22 cellular contexts compared by ENCODE assay signal in genomic region chr20:56003966-56004365, GRCh38. TPM values are rescaled to one million over a fixed set of nuclear protein-coding genes. Genes with fewer than 3 reads are reported as not detected.
DNase-seq lines count a peak whose midpoint lies in the region; ATAC-seq and TF ChIP-seq lines count a peak whose summit lies in the region.
"Had no signal": no experiment of that assay in that cellular context is flagged by ENCODE, and none has a peak within 500 bp of the region (broad histone marks: within the 10 kb centered on the region; RNA-seq: fewer than 3 reads in every experiment).

No MANE protein-coding gene starts in this region.

- TF ChIP-seq POLR2A in upper lobe of left lung (IDR thresholded peaks at IDR 0.05), result no peak

- no peak for TF ChIP-seq EP300 in upper lobe of left lung (IDR thresholded peaks at IDR 0.05)

- no peak overlapping the region for H3K9ac ChIP-seq in endodermal cell (ENCODE audit: extremely low read depth, low read length, poor library complexity, severe bottlenecking)

- intact Hi-C loops in lower lobe of right lung (cut with DNase I), result no loop called here
- intact Hi-C loops in activated CD4-positive, alpha-beta T cell treated with anti-CD3 and anti-CD28 coated beads, Interleukin-2, amount 10 ng/mL, durations not matched to agents 24 days and 14 days (cut with micrococcal nuclease), result no loop called here

- no peak overlapping the region for H3K27ac Mint-ChIP-seq in endodermal cell
- no peak overlapping the region for H3K27ac Mint-ChIP-seq in activated CD4-positive, alpha-beta T cell treated with anti-CD3 and anti-CD28 coated beads, Interleukin-2, amount 10 ng/mL, durations not matched to agents 24 days and 14 days
- H3K27ac Mint-ChIP-seq: activated T-helper 2 cell treated with anti-CD3 and anti-CD28 coated beads, Interferon-gamma antibody, Interleukin-2, Interleukin-4, amounts not matched to agents 10 μg/mL and 5 μg/mL and 100 μg/mL, durations not matched to agents 14 hours and 24 hours and 36 hours; CD14-positive monocyte; T-cell; WTC11 had no signal

- H3K4me1 ChIP-seq in endodermal cell (ENCODE audit: control insufficient read depth, insufficient read depth, low read length) (no peaks in the 10 kb centered on the region), lower lobe of right lung (peaks cover 8% of the 10 kb centered on the region), upper lobe of left lung (peaks cover 0 to 30% (median 18%) of the 10 kb centered on the region in 4 donors)
- H3K4me1 ChIP-seq: colonic mucosa had no signal

- DNase-seq in NCI-H146 (lab: John Stamatoyannopoulos, UW) (peak; percentile 16), NCI-H146 treated with DMSO at 0.1 percent for 48 hours (lab: John Stamatoyannopoulos, UW; ENCODE audit: unreplicated experiment) (no peak), endodermal cell (peak; percentile 85), lower lobe of right lung (peak; percentile 53), upper lobe of left lung (peak in 1 of 2 donors; percentile 91), activated gamma-delta T cell (lab: John Stamatoyannopoulos, UW) (no peak), iPS-NIHi7 (ENCODE audit: extremely low spot score) (no peak)
- DNase-seq in activated CD4-positive, alpha-beta T cell treated with anti-CD3 and anti-CD28 coated beads, Interleukin-2, amount 10 ng/mL, durations not matched to agents 24 days and 14 days, result no peak
- DNase-seq: 8988T; colonic mucosa; DMS79; erythroblast; kidney glomerular epithelial cell; NCI-H2081; NCI-H526 treated with DMSO at 0.1 percent for 48 hours; stimulated activated CD4-positive, alpha-beta T cell treated with anti-CD3 and anti-CD28 coated beads, Interleukin-1b, Interleukin-23, amount 100 ng/mL, for 48 hours; T-cell had no signal

- H3K36me3 ChIP-seq in endodermal cell (ENCODE audit: control insufficient read depth, insufficient read depth, low read length) (no peaks in the 10 kb centered on the region), lower lobe of right lung (no peaks in the 10 kb centered on the region), upper lobe of left lung (no peaks in the 10 kb centered on the region)
- H3K36me3 ChIP-seq: colonic mucosa had no signal

- H3K4me3 Mint-ChIP-seq in endodermal cell, result no peak overlapping the region
- H3K4me3 Mint-ChIP-seq in activated CD4-positive, alpha-beta T cell treated with anti-CD3 and anti-CD28 coated beads, Interleukin-2, amount 10 ng/mL, durations not matched to agents 24 days and 14 days, result no peak overlapping the region
- H3K4me3 Mint-ChIP-seq: T-cell, WTC11 had no signal

- peaks cover 1% of the 10 kb centered on the region for H3K27me3 Mint-ChIP-seq in endodermal cell (ENCODE audit: insufficient read depth)
- peaks cover 10% of the 10 kb centered on the region for H3K27me3 Mint-ChIP-seq in activated CD4-positive, alpha-beta T cell treated with anti-CD3 and anti-CD28 coated beads, Interleukin-2, amount 10 ng/mL, durations not matched to agents 24 days and 14 days

- peaks cover 79% of the 10 kb centered on the region for H3K9me3 Mint-ChIP-seq in endodermal cell
- H3K9me3 Mint-ChIP-seq in activated CD4-positive, alpha-beta T cell treated with anti-CD3 and anti-CD28 coated beads, Interleukin-2, amount 10 ng/mL, durations not matched to agents 24 days and 14 days, result peaks cover 12% of the 10 kb centered on the region

- WGBS in endodermal cell (ENCODE audit: insufficient coverage in 1 of 2, insufficient read length in 1 of 2), 2 experiments, result 86 to 94% methylated on average over 29 to 45 of the region's 45 CpGs
- 10 to 13% methylated on average over 2 to 27 of the region's 45 CpGs for WGBS in upper lobe of left lung, 2 donors

- H3K4me1 Mint-ChIP-seq in endodermal cell, result no peaks in the 10 kb centered on the region
- no peaks in the 10 kb centered on the region for H3K4me1 Mint-ChIP-seq in activated CD4-positive, alpha-beta T cell treated with anti-CD3 and anti-CD28 coated beads, Interleukin-2, amount 10 ng/mL, durations not matched to agents 24 days and 14 days
- H3K4me1 Mint-ChIP-seq: CD14-positive monocyte, T-cell, WTC11 had no signal

- H3K27ac ChIP-seq in endodermal cell (ENCODE audit: low read depth, low read length), result no peak overlapping the region
- H3K27ac ChIP-seq in lower lobe of right lung, result no peak overlapping the region
- H3K27ac ChIP-seq in upper lobe of left lung, result no peak overlapping the region
- H3K27ac ChIP-seq: colonic mucosa had no signal

- no peak overlapping the region for H3K4me3 ChIP-seq in endodermal cell (ENCODE audit: low read length)
- H3K4me3 ChIP-seq in lower lobe of right lung, result peak overlapping the region; percentile 0
- H3K4me3 ChIP-seq in upper lobe of left lung, result no peak overlapping the region
- H3K4me3 ChIP-seq: colonic mucosa had no signal

- ATAC-seq in lower lobe of right lung, result peak; percentile 84 to 91
- ATAC-seq in upper lobe of left lung (ENCODE audit: low FRiP score in 2 of 2), result peak; percentile 69 to 78
- ATAC-seq: T-cell, WTC11 had no signal

- peaks cover 75% of the 10 kb centered on the region for H3K9me3 ChIP-seq in endodermal cell (ENCODE audit: control insufficient read depth, low read length)
- H3K9me3 ChIP-seq in lower lobe of right lung, result no peaks in the 10 kb centered on the region
- no peaks in the 10 kb centered on the region for H3K9me3 ChIP-seq in upper lobe of left lung
- H3K9me3 ChIP-seq: colonic mucosa had no signal

- H3K27me3 ChIP-seq in endodermal cell (ENCODE audit: control insufficient read depth, insufficient read depth, low read length, poor library complexity, severe bottlenecking) (no peaks in the 10 kb centered on the region), lower lobe of right lung (ENCODE audit: low read depth) (peaks cover 63% of the 10 kb centered on the region), upper lobe of left lung (peaks cover 0 to 28% (median 17%) of the 10 kb centered on the region in 4 donors)

- H3K36me3 Mint-ChIP-seq in endodermal cell (ENCODE audit: low read depth), result no peaks in the 10 kb centered on the region
- no peaks in the 10 kb centered on the region for H3K36me3 Mint-ChIP-seq in activated CD4-positive, alpha-beta T cell treated with anti-CD3 and anti-CD28 coated beads, Interleukin-2, amount 10 ng/mL, durations not matched to agents 24 days and 14 days (ENCODE audit: low read depth)
- H3K36me3 Mint-ChIP-seq: CD14-positive monocyte, T-cell had no signal

- TF ChIP-seq CTCF in endodermal cell (conservative IDR thresholded peaks at IDR 0.05), result no peak
- no peak for TF ChIP-seq CTCF in lower lobe of right lung (IDR thresholded peaks at IDR 0.05)
- no peak for TF ChIP-seq CTCF in upper lobe of left lung (IDR thresholded peaks at IDR 0.05)

RNA-seq across cellular contexts. Expression of gene CBLN4, which starts 1.4 kb away (rescaled TPM):
- not detected for total RNA-seq in endodermal cell
- polyA plus RNA-seq in endodermal cell (2013, experiment 1 of 2), result not detected
- not detected for polyA plus RNA-seq in endodermal cell (2013, experiment 2 of 2)
- total RNA-seq in lower lobe of right lung, result 1.2 TPM
- total RNA-seq in upper lobe of left lung, result 1 to 10 TPM in 1 of 6 donors, under 1 TPM in 1, not detected in 4; 0.26 to 2.3 TPM
- not detected in 2 replicates for total RNA-seq in activated CD4-positive, alpha-beta T cell treated with anti-CD3 and anti-CD28 coated beads, Interleukin-2, amount 10 ng/mL, durations not matched to agents 24 days and 14 days
- total RNA-seq: activated T-helper 2 cell treated with anti-CD3 and anti-CD28 coated beads, Interferon-gamma antibody, Interleukin-2, Interleukin-4, amounts not matched to agents 10 μg/mL and 5 μg/mL and 100 μg/mL, durations not matched to agents 14 hours and 24 hours and 36 hours; HT1080; RPMI7951; T-cell; WTC11 had no signal
- polyA plus RNA-seq: CD14-positive monocyte had no signal

Comparison
In these comparisons a context has a peak if more than half of its experiments do, and no peak if none do; other contexts are left out.
1. DNase-seq: peak in NCI-H146 (single experiment), endodermal cell (single experiment) and lower lobe of right lung (single experiment); none in NCI-H146 treated with DMSO at 0.1 percent for 48 hours (single experiment), activated gamma-delta T cell (single experiment), iPS-NIHi7 (single experiment) and activated CD4-positive, alpha-beta T cell treated with anti-CD3 and anti-CD28 coated beads, Interleukin-2, amount 10 ng/mL, durations not matched to agents 24 days and 14 days (single experiment).